ENCODE assay signal across 22 cellular contexts in the genomic region with DNA sequence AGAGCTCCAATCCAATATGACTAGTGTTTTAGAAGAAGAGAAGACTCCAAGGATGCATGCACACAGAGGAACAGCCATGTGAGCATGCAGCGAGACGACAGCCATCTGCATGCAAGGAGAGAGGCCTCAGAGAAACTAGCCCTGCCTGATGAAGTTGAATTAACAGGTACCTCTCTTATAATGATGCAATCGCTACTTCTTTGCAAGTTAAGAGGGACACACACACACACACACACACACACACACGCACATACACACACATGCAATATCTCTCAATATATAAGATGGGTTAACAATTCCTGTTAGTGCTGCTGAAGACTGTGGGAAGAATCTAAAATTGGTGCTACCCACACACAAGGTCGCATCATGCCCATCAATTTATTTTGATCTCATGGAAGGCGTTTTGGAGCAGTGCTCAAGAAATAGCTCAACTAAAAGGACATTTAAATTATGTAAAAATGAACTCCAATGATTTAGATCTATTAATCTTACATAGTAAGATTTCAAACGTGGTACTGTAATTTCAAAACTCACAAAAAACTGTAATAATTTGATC. TPM values are rescaled to one million over a fixed set of nuclear protein-coding genes. Genes with fewer than 3 reads are reported as not detected.
DNase-seq lines count a peak whose midpoint lies in the region; TF ChIP-seq lines count a peak whose summit lies in the region.
"Had no signal": no experiment of that assay in that cellular context is flagged by ENCODE, and none has a peak within 500 bp of the region (broad histone marks: within the 10 kb centered on the region; RNA-seq: fewer than 3 reads in every experiment).

No MANE protein-coding gene starts in this region.

- H3K27ac Mint-ChIP-seq in MCF 10A (ENCODE audit: low read depth, unreplicated experiment) = no peak overlapping the region
- H3K27ac Mint-ChIP-seq: CD4-positive, alpha-beta T cell; GM23338 had no signal

- no peak overlapping the region for H3K23ac ChIP-seq in neuronal stem cell (ENCODE audit: low read depth, low read length, poor library complexity)

- H2BK5ac ChIP-seq in neuronal stem cell (ENCODE audit: low read length) = no peak overlapping the region

- TF ChIP-seq CTCF in mammary epithelial cell (conservative IDR thresholded peaks at IDR 0.05 in 1 of 2, IDR thresholded peaks at IDR 0.05 in 1 of 2; ENCODE audit: extremely low read depth in 1 of 2, insufficient read depth in 1 of 2, low read depth in 1 of 2, low read length in 2 of 2) (no peak), MCF 10A (IDR thresholded peaks at IDR 0.05; ENCODE audit: unreplicated experiment) (no peak), OCI-LY3 (IDR thresholded peaks at IDR 0.05; ENCODE audit: low read depth, low read length) (no peak), esophagus muscularis mucosa (IDR thresholded peaks at IDR 0.05) (no peak)

- DNase-seq in mammary epithelial cell = no peak
- DNase-seq in MCF 10A (ENCODE audit: unreplicated experiment) = no peak
- peak; percentile 42 for DNase-seq in esophagus muscularis mucosa (ENCODE audit: extremely low spot score)
- DNase-seq in putamen (ENCODE audit: low spot score) = peak; percentile 69
- no peak for DNase-seq in neuronal stem cell (ENCODE audit: low spot score)
- no peak for DNase-seq in NOMO-1 treated with DMSO at 0.1 percent for 48 hours (lab: John Stamatoyannopoulos, UW; ENCODE audit: unreplicated experiment)
- DNase-seq: 8988T; ACHN; BE2C; CD4-positive, alpha-beta T cell; CD8-positive, alpha-beta memory T cell; DMS 273 treated with DMSO at 0.1 percent for 48 hours; DMS79; EL; GDM1 had no signal

- no peak overlapping the region for H2BK12ac ChIP-seq in neuronal stem cell (ENCODE audit: low read length)

- no peak for TF ChIP-seq POLR2A in esophagus muscularis mucosa (IDR thresholded peaks at IDR 0.05; ENCODE audit: low read depth)

- no peak overlapping the region for H2BK15ac ChIP-seq in neuronal stem cell (ENCODE audit: low read length)

- H3K36me3 Mint-ChIP-seq in MCF 10A (ENCODE audit: insufficient read depth, unreplicated experiment) = no peaks in the 10 kb centered on the region
- H3K36me3 Mint-ChIP-seq: CD14-positive monocyte; CD8-positive, alpha-beta memory T cell had no signal

- H4K20me1 ChIP-seq in mammary epithelial cell (ENCODE audit: insufficient read depth, low read length) (no peaks in the 10 kb centered on the region), OCI-LY3 (ENCODE audit: insufficient read depth, low read length) (no peaks in the 10 kb centered on the region)
- H4K20me1 ChIP-seq: BLaER1 treated with 17β-estradiol and CSF1 and Interleukin-3, amounts not matched to agents 10 nM and 100 nM had no signal

- dilution Hi-C loops in mammary epithelial cell (cut with HindIII; ENCODE audit: low sequenced_read_pairs) = loop anchor here (5.0 kb wide), 1 partner anchor 62 kb away; no protein-coding TSS in a partner anchor

- no peak overlapping the region for H2BK120ac ChIP-seq in neuronal stem cell (ENCODE audit: low read depth, low read length)

- POLR2A ChIA-PET in MCF 10A (lab: Yijun Ruan, JAX) = no interaction called here

- H3K4me3 ChIP-seq in mammary epithelial cell (replicated peaks in 1 of 3; ENCODE audit: insufficient read depth in 1 of 3, low read depth in 2 of 3, low read length in 3 of 3) = no peak overlapping the region
- H3K4me3 ChIP-seq in OCI-LY3 (ENCODE audit: low read length) = no peak overlapping the region
- H3K4me3 ChIP-seq in esophagus muscularis mucosa = no peak overlapping the region
- H3K4me3 ChIP-seq in neuronal stem cell (ENCODE audit: low read length in 2 of 2) = no peak overlapping the region
- H3K4me3 ChIP-seq: A549; BLaER1 treated with 17β-estradiol and CSF1 and Interleukin-3, amounts not matched to agents 10 nM and 100 nM; GM12878; GM23338; HAP-1 had no signal

- intact Hi-C loops in mammary epithelial cell (cut with micrococcal nuclease) = no loop called here
- intact Hi-C loops in MCF 10A (cut with micrococcal nuclease) = no loop called here
- intact Hi-C loops in esophagus muscularis mucosa (cut with DNase I) = no loop called here

- H3K9ac ChIP-seq in mammary epithelial cell (ENCODE audit: insufficient read depth, low read length) (no peak overlapping the region), OCI-LY3 (ENCODE audit: low read length) (no peak overlapping the region), neuronal stem cell (ENCODE audit: low read depth, low read length, poor library complexity) (no peak overlapping the region)
- H3K9ac ChIP-seq: BLaER1 treated with 17β-estradiol and CSF1 and Interleukin-3, amounts not matched to agents 10 nM and 100 nM had no signal

- no peak for TF ChIP-seq EP300 in esophagus muscularis mucosa (IDR thresholded peaks at IDR 0.05)

- no peak overlapping the region for H4K8ac ChIP-seq in neuronal stem cell (ENCODE audit: low read depth, low read length)

- no peak overlapping the region for H4K91ac ChIP-seq in neuronal stem cell (ENCODE audit: low read depth, low read length, poor library complexity)

- peaks cover under 1% of the 10 kb centered on the region for H3K27me3 Mint-ChIP-seq in MCF 10A (ENCODE audit: insufficient read depth, unreplicated experiment)

- H3K4me3 Mint-ChIP-seq in MCF 10A (ENCODE audit: unreplicated experiment) = no peak overlapping the region
- H3K4me3 Mint-ChIP-seq: CD14-positive monocyte; CD4-positive, alpha-beta T cell; CD8-positive, alpha-beta memory T cell; GM23338 had no signal

- H3K27me3 ChIP-seq in mammary epithelial cell (ENCODE audit: insufficient read depth, low read length) (no peaks in the 10 kb centered on the region), OCI-LY3 (ENCODE audit: low read depth, low read length) (no peaks in the 10 kb centered on the region), esophagus muscularis mucosa (no peaks in the 10 kb centered on the region), neuronal stem cell (ENCODE audit: control insufficient read depth in 3 of 3, insufficient read depth in 3 of 3, low read depth in 1 of 3, low read length in 3 of 3) (peaks cover 0 to 30% (median 0%) of the 10 kb centered on the region in 3 experiments)
- H3K27me3 ChIP-seq: BE2C; BLaER1 treated with 17β-estradiol and CSF1 and Interleukin-3, amounts not matched to agents 10 nM and 100 nM had no signal

- no peak overlapping the region for H3K4ac ChIP-seq in neuronal stem cell (ENCODE audit: low read length)

- H3K9me3 ChIP-seq in mammary epithelial cell (replicated peaks; ENCODE audit: insufficient read depth, low read length) = no peaks in the 10 kb centered on the region
- H3K9me3 ChIP-seq in OCI-LY3 (ENCODE audit: insufficient read depth, low read length) = no peaks in the 10 kb centered on the region
- no peaks in the 10 kb centered on the region for H3K9me3 ChIP-seq in esophagus muscularis mucosa
- no peaks in the 10 kb centered on the region for H3K9me3 ChIP-seq in neuronal stem cell (replicated peaks in 1 of 2; ENCODE audit: control insufficient read depth in 2 of 2, insufficient read depth in 1 of 2, low read depth in 1 of 2, low read length in 2 of 2)
- H3K9me3 ChIP-seq: A549, BE2C, HAP-1 had no signal

- H3K4me1 ChIP-seq in mammary epithelial cell (ENCODE audit: insufficient read depth, low read length) = peaks cover 18% of the 10 kb centered on the region
- peaks cover 20% of the 10 kb centered on the region for H3K4me1 ChIP-seq in OCI-LY3 (ENCODE audit: low read length)
- H3K4me1 ChIP-seq in esophagus muscularis mucosa = no peaks in the 10 kb centered on the region
- no peaks in the 10 kb centered on the region for H3K4me1 ChIP-seq in neuronal stem cell (ENCODE audit: control insufficient read depth in 2 of 2, insufficient read depth in 1 of 2, low read depth in 1 of 2, low read length in 2 of 2)
- H3K4me1 ChIP-seq: A549, HAP-1 had no signal

- H3K4me2 ChIP-seq in mammary epithelial cell (ENCODE audit: insufficient read depth, low read depth, low read length) = peak overlapping the region; percentile 63
- peak overlapping the region; percentile 94; the same call in 1 of the 2 replicates for H3K4me2 ChIP-seq in OCI-LY3 (ENCODE audit: low read length)
- no peak overlapping the region for H3K4me2 ChIP-seq in neuronal stem cell (ENCODE audit: insufficient read depth, low read length, poor library complexity, severe bottlenecking)
- H3K4me2 ChIP-seq: A549, GM23338 had no signal

- CTCF ChIA-PET in mammary epithelial cell (lab: Charles Lee; ENCODE audit: low non-redundant PET) (no interaction called here), MCF 10A (lab: Yijun Ruan, JAX) (no interaction called here)

- no peaks in the 10 kb centered on the region for H3K79me1 ChIP-seq in neuronal stem cell (ENCODE audit: low read depth, low read length)

- no peaks in the 10 kb centered on the region for H3K4me1 Mint-ChIP-seq in MCF 10A (ENCODE audit: insufficient read depth, unreplicated experiment)
- H3K4me1 Mint-ChIP-seq: CD8-positive, alpha-beta memory T cell; GM23338 had no signal

- no peak overlapping the region for H2AFZ ChIP-seq in mammary epithelial cell (ENCODE audit: low read depth, low read length)
- no peak overlapping the region for H2AFZ ChIP-seq in OCI-LY3 (ENCODE audit: low read depth, low read length)
- H2AFZ ChIP-seq in neuronal stem cell (ENCODE audit: low read length) = no peak overlapping the region
- H2AFZ ChIP-seq: GM23338 had no signal

- no peak overlapping the region for H3K14ac ChIP-seq in neuronal stem cell (ENCODE audit: low read length)

- no peaks in the 10 kb centered on the region for H3K36me3 ChIP-seq in mammary epithelial cell (ENCODE audit: insufficient read depth, low read length)
- H3K36me3 ChIP-seq in OCI-LY3 (replicated peaks; ENCODE audit: low read depth, low read length) = no peaks in the 10 kb centered on the region
- H3K36me3 ChIP-seq in esophagus muscularis mucosa = no peaks in the 10 kb centered on the region
- no peaks in the 10 kb centered on the region for H3K36me3 ChIP-seq in neuronal stem cell (replicated peaks in 1 of 2; ENCODE audit: control insufficient read depth in 2 of 2, insufficient read depth in 2 of 2, low read length in 2 of 2)
- H3K36me3 ChIP-seq: BE2C; BLaER1 treated with 17β-estradiol and CSF1 and Interleukin-3, amounts not matched to agents 10 nM and 100 nM; HAP-1 had no signal

- no TSS peak for BruUV-seq in mammary epithelial cell (replicated peaks; lab: Mats Ljungman, UMichigan)
- BruUV-seq in MCF 10A (replicated peaks; lab: Mats Ljungman, UMichigan) = no TSS peak

- in situ Hi-C loops in mammary epithelial cell (cut with MboI; ENCODE audit: low sequenced_read_pairs in 2 of 2) = no loop called here

- H3K9me3 Mint-ChIP-seq in MCF 10A (ENCODE audit: unreplicated experiment) = no peaks in the 10 kb centered on the region
- H3K9me3 Mint-ChIP-seq: CD4-positive, alpha-beta T cell; CD8-positive, alpha-beta memory T cell; GM23338 had no signal

- H3K79me2 ChIP-seq in mammary epithelial cell (ENCODE audit: insufficient read depth, low read length) (no peaks in the 10 kb centered on the region), OCI-LY3 (ENCODE audit: low read length) (no peaks in the 10 kb centered on the region)

- WGBS in mammary epithelial cell (ENCODE audit: low coverage, missing lambda C conversion rate) = 93% methylated on average over 7 of the region's 7 CpGs
- WGBS in esophagus muscularis mucosa = 81% methylated on average over 7 of the region's 7 CpGs
- no CpG with 5 or more reads among the region's 7 CpGs for WGBS in neuronal stem cell (ENCODE audit: extremely low coverage in 2 of 2, insufficient read length in 2 of 2, insufficient replicate concordance in 1 of 2), 2 donors

- no peak overlapping the region for H3K18ac ChIP-seq in neuronal stem cell (ENCODE audit: low read length)

- H3K27ac ChIP-seq in mammary epithelial cell (ENCODE audit: insufficient read depth, low read depth, low read length) = peak overlapping the region; percentile 85
- no peak overlapping the region for H3K27ac ChIP-seq in OCI-LY3 (ENCODE audit: low read length)
- H3K27ac ChIP-seq in esophagus muscularis mucosa (replicated peaks in 1 of 4) = no peak overlapping the region
- H3K27ac ChIP-seq in neuronal stem cell (replicated peaks; ENCODE audit: low read length) = no peak overlapping the region
- H3K27ac ChIP-seq: A549 had no signal

- no peak overlapping the region for H2AK5ac ChIP-seq in neuronal stem cell (ENCODE audit: low read depth, low read length)

RNA-seq across cellular contexts. Expression of gene GINS3, which starts 7.0 kb away (rescaled TPM):
- total RNA-seq in mammary epithelial cell (10 to 100 TPM in 1 of 2 donors, 1 to 10 TPM in 1; 3.3 to 15.1 TPM), MCF 10A (2022) (4.2 and 5.1 TPM in 2 replicates), esophagus muscularis mucosa (1 to 10 TPM; 1.2 to 2.0 (median 1.8) TPM)
- 17.9 TPM for polyA plus RNA-seq in mammary epithelial cell
- polyA minus RNA-seq in mammary epithelial cell = 22.7 TPM
- polyA plus RNA-seq in neuronal stem cell (2013, experiment 1 of 2) = 9.6 TPM
- 10.1 TPM for polyA plus RNA-seq in neuronal stem cell (2013, experiment 2 of 2)

Comparison
In these comparisons a context has a peak if more than half of its experiments do, and no peak if none do; other contexts are left out.
1. DNase-seq: peak in esophagus muscularis mucosa (single experiment) and putamen (single experiment); none in mammary epithelial cell (single experiment), MCF 10A (single experiment), neuronal stem cell (single experiment) and NOMO-1 treated with DMSO at 0.1 percent for 48 hours (single experiment).